In genomic region chr1:117284408-117285215, GRCh38 we compare ENCODE assay signal across 8 cellular contexts.
DNase-seq lines count a peak whose midpoint lies in the region; ATAC-seq and TF ChIP-seq lines count a peak whose summit lies in the region.

No MANE protein-coding gene starts in this region.

- no peaks in the 10 kb centered on the region for H3K36me3 ChIP-seq in ovary

- no peaks in the 10 kb centered on the region for H3K4me1 ChIP-seq in ovary (ENCODE audit: insufficient read depth)

- intact Hi-C loops in ovary (cut with DNase I) = loop anchor here in 2 of 4 donors (10.0 kb wide), 2 partner anchors 210 to 220 kb away; partner anchors contain the start of gene TTF2 (in 1 of the 2)

- peak; percentile 59 for TF ChIP-seq CTCF in fibroblast of mammary gland (conservative IDR thresholded peaks at IDR 0.05; ENCODE audit: control insufficient read depth, insufficient read depth, low read depth, low read length)
- TF ChIP-seq CTCF in ovary (IDR thresholded peaks at IDR 0.05) = peak in 2 of 3 donors; percentile 33 to 46

- no peak overlapping the region for H3K27ac ChIP-seq in ovary

- peak; percentile 18 for DNase-seq in DMS53 treated with DMSO at 0.1 percent for 48 hours (lab: John Stamatoyannopoulos, UW; ENCODE audit: unreplicated experiment)
- DNase-seq in M059J (ENCODE audit: low read depth) = peak; percentile 78
- peak; percentile 29 to 67 for DNase-seq in SHP77 (lab: John Stamatoyannopoulos, UW)
- peak; percentile 73 for DNase-seq in fibroblast of mammary gland (ENCODE audit: low read depth)
- no peak for DNase-seq in ovary
- no peak for DNase-seq in activated gamma-delta T cell treated with Interleukin-2 at 50 U/mL for 16 hours

- no peaks in the 10 kb centered on the region for H3K9me3 ChIP-seq in ovary

- no peak for TF ChIP-seq EP300 in ovary (IDR thresholded peaks at IDR 0.05)

- ATAC-seq in HG03095 (IDR thresholded peaks at IDR 0.05; ENCODE audit: unreplicated experiment) = no peak
- no peak for ATAC-seq in GM21576 (IDR thresholded peaks at IDR 0.05; ENCODE audit: unreplicated experiment)

- TF ChIP-seq POLR2A in ovary (IDR thresholded peaks at IDR 0.05) = no peak

- no peak overlapping the region for H3K4me3 ChIP-seq in fibroblast of mammary gland (ENCODE audit: control insufficient read depth, low read depth, low read length)
- H3K4me3 ChIP-seq in ovary = no peak overlapping the region

- H3K27me3 ChIP-seq in ovary = no peaks in the 10 kb centered on the region

- WGBS in ovary, 3 donors = 73 to 85% (median 84%) methylated on average over 3 of the region's 3 CpGs

Comparison
In these comparisons a context has a peak if more than half of its experiments do, and no peak if none do; other contexts are left out.
1. DNase-seq: peak in DMS53 treated with DMSO at 0.1 percent for 48 hours (single experiment), M059J (single experiment), SHP77 (2 of 2) and fibroblast of mammary gland (single experiment); none in ovary (0 of 5) and activated gamma-delta T cell treated with Interleukin-2 at 50 U/mL for 16 hours (single experiment).